Comparison of ENCODE assay signal across 8 cellular contexts in genomic region chr4:54063224-54063623, GRCh38. TPM values are rescaled to one million over a fixed set of nuclear protein-coding genes. Genes with fewer than 3 reads are reported as not detected.
DNase-seq lines count a peak whose midpoint lies in the region; ATAC-seq and TF ChIP-seq lines count a peak whose summit lies in the region.

No MANE protein-coding gene starts in this region.

- in situ Hi-C loops in astrocyte of the spinal cord (cut with HindIII; ENCODE audit: low sequenced_read_pairs) = no loop called here

- BruUV-seq in Caco-2 (replicated peaks; lab: Mats Ljungman, UMichigan) = no TSS peak

- H3K27me3 ChIP-seq in Caco-2 (replicated peaks; ENCODE audit: control insufficient read depth, insufficient read depth, low read length) (no peaks in the 10 kb centered on the region), thoracic aorta (replicated peaks; ENCODE audit: insufficient read depth) (no peaks in the 10 kb centered on the region)

- H3K36me3 ChIP-seq in Caco-2 (ENCODE audit: control insufficient read depth, insufficient read depth, low read length) (no peaks in the 10 kb centered on the region), thoracic aorta (no peaks in the 10 kb centered on the region)

- CTCF ChIA-PET in Caco-2 (lab: Charles Lee) = interaction anchor here (0.9 to 1.4 kb wide), 2 partner anchors 134 to 152 kb away, joined by 3 to 5 read pairs; no protein-coding TSS in a partner anchor

- intact Hi-C loops in Caco-2 (cut with micrococcal nuclease; ENCODE audit: unreplicated experiment) = loop anchor here (1.0 to 5.0 kb wide), 2 partner anchors 155 to 156 kb away; no protein-coding TSS in a partner anchor
- intact Hi-C loops in lower leg skin (cut with DNase I; ENCODE audit: low total_unique reads) = no loop called here

- POLR2A ChIA-PET in Caco-2 (lab: Charles Lee) = interaction anchor here (0.5 kb wide), 2 partner anchors 10 to 1312 kb away, joined by 4 to 13 read pairs; partner anchors contain the start of gene ERVMER34-1

- DNase-seq in Caco-2 (no peak), Kasumi-1 (lab: John Stamatoyannopoulos, UW) (peak; percentile 65 to 71), astrocyte of the spinal cord (ENCODE audit: low read depth, low spot score) (peak; percentile 40), lower leg skin (ENCODE audit: low spot score in 2 of 2) (no peak), thoracic aorta (ENCODE audit: low spot score) (no peak), GM19238 (ENCODE audit: insufficient read length, low spot score) (no peak), NCI-H345 (lab: John Stamatoyannopoulos, UW) (no peak), amygdala (lab: John Stamatoyannopoulos, UW) (no peak)

- H3K4me1 ChIP-seq in Caco-2 (peaks cover 27% of the 10 kb centered on the region), thoracic aorta (ENCODE audit: control insufficient read depth in 1 of 2, low read depth in 2 of 2) (peaks cover 49 to 63% of the 10 kb centered on the region in 2 donors)

- no peak for TF ChIP-seq POLR2A in lower leg skin (IDR thresholded peaks at IDR 0.05)

- H3K9me3 Mint-ChIP-seq in Caco-2 (ENCODE audit: unreplicated experiment) = no peaks in the 10 kb centered on the region

- H3K27ac ChIP-seq in thoracic aorta = peak overlapping the region; percentile 93 to 97

- TF ChIP-seq CTCF in Caco-2 (IDR thresholded peaks at IDR 0.05; ENCODE audit: insufficient read depth in 1 of 2, low read depth in 1 of 2, low read length in 1 of 2, severe bottlenecking in 1 of 2, unreplicated experiment in 1 of 2) (no peak), astrocyte of the spinal cord (IDR thresholded peaks at IDR 0.05; ENCODE audit: low read depth, low read length) (no peak), lower leg skin (IDR thresholded peaks at IDR 0.05) (no peak), thoracic aorta (IDR thresholded peaks at IDR 0.05) (no peak)

- no peaks in the 10 kb centered on the region for H3K9me3 ChIP-seq in Caco-2
- no peaks in the 10 kb centered on the region for H3K9me3 ChIP-seq in thoracic aorta

- no peak for ATAC-seq in thoracic aorta (ENCODE audit: insufficient number of reproducible peaks, low FRiP score, low read depth)

- peak overlapping the region; percentile 92 for H3K4me3 ChIP-seq in Caco-2 (ENCODE audit: low read depth, low read length)
- peak overlapping the region; percentile 93 for H3K4me3 ChIP-seq in astrocyte of the spinal cord (ENCODE audit: low read depth, low read length)
- peak overlapping the region; percentile 98 for H3K4me3 ChIP-seq in lower leg skin (ENCODE audit: low read depth, poor library complexity, severe bottlenecking)
- H3K4me3 ChIP-seq in thoracic aorta = peak overlapping the region; percentile 96

- H3K27ac Mint-ChIP-seq in Caco-2 (ENCODE audit: unreplicated experiment) = peak overlapping the region; percentile 20

- H3K27me3 Mint-ChIP-seq in Caco-2 (ENCODE audit: insufficient read depth, unreplicated experiment) = no peaks in the 10 kb centered on the region

- H3K4me3 Mint-ChIP-seq in Caco-2 (ENCODE audit: unreplicated experiment) = peak overlapping the region; percentile 89

- H3K36me3 Mint-ChIP-seq in Caco-2 (ENCODE audit: insufficient read depth, unreplicated experiment) = no peaks in the 10 kb centered on the region

- WGBS in lower leg skin, 2 donors = 0% methylated on average over 4 of the region's 4 CpGs

- H3K4me1 Mint-ChIP-seq in Caco-2 (ENCODE audit: low read depth, unreplicated experiment) = peaks cover 40% of the 10 kb centered on the region

RNA-seq across cellular contexts. Expression of gene CHIC2, which starts 1.2 kb away (rescaled TPM):
- total RNA-seq in Caco-2 (2022) = 24.9 and 30.0 TPM in 2 replicates
- 10 to 100 TPM; 63.0 to 80.7 (median 69.8) TPM for total RNA-seq in lower leg skin
- 10 to 100 TPM; 52.8 to 75.0 TPM for total RNA-seq in thoracic aorta

RNA-seq across cellular contexts. Expression of gene GSX2, which starts 36.7 kb away (rescaled TPM):
- total RNA-seq in Caco-2 (2022) (not detected in 2 replicates), lower leg skin (1 to 10 TPM in 3 of 4 donors, under 1 TPM in 1; 0.81 to 2.8 (median 1.7) TPM), thoracic aorta (not detected)

Comparison
In these comparisons a context has a peak if more than half of its experiments do, and no peak if none do; other contexts are left out.
1. DNase-seq: peak in Kasumi-1 (2 of 2) and astrocyte of the spinal cord (single experiment); none in Caco-2 (0 of 2), lower leg skin (0 of 2), thoracic aorta (single experiment), GM19238 (single experiment), NCI-H345 (single experiment) and amygdala (0 of 56).
2. Peak in every context shown above with its lines, with median percentiles within 50 percentile points of each other: H3K4me3 ChIP-seq.